8 cellular contexts compared by ENCODE assay signal in genomic region chr2:238462782-238463396, GRCh38. TPM values are rescaled to one million over a fixed set of nuclear protein-coding genes. Genes with fewer than 3 reads are reported as not detected.
DNase-seq lines count a peak whose midpoint lies in the region; ATAC-seq, FAIRE-seq and TF ChIP-seq lines count a peak whose summit lies in the region.

No MANE protein-coding gene starts in this region.

- intact Hi-C loops in HepG2 (cut with micrococcal nuclease; ENCODE audit: unreplicated experiment), result loop anchor here (1.0 kb wide), 1 partner anchor 93 kb away; no protein-coding TSS in a partner anchor

- TF ChIP-seq POLR2A in HepG2 (IDR thresholded peaks at IDR 0.05; ENCODE audit: insufficient read depth in 1 of 2, low read depth in 2 of 2, low read length in 2 of 2), result no peak

- no peak overlapping the region for H3K27ac Mint-ChIP-seq in H9

- no TSS peak for BruUV-seq in HepG2 (replicated peaks; lab: Mats Ljungman, UMichigan)

- H3K27ac ChIP-seq in H9 (ENCODE audit: insufficient read length, low read depth, low read length) (no peak overlapping the region), brain microvascular endothelial cell (no peak overlapping the region), HepG2 (ENCODE audit: extremely low read length, insufficient read depth, low read length) (no peak overlapping the region)

- no peak overlapping the region for H3K4me3 Mint-ChIP-seq in H9

- no peaks in the 10 kb centered on the region for H3K9me3 Mint-ChIP-seq in H9

- TF ChIP-seq CTCF in H9 (conservative IDR thresholded peaks at IDR 0.05), result peak; percentile 84
- TF ChIP-seq CTCF in brain microvascular endothelial cell (IDR thresholded peaks at IDR 0.05; ENCODE audit: low read depth, low read length, missing control alignments), result peak; percentile 48
- TF ChIP-seq CTCF in HepG2 (CRISPR knock-in tag; IDR thresholded peaks at IDR 0.05), result peak; percentile 84

- peak; percentile 77 for TF ChIP-seq RAD21 in HepG2 (CRISPR knock-in tag; IDR thresholded peaks at IDR 0.05)

- no peak overlapping the region for H3K23ac ChIP-seq in H9 (ENCODE audit: insufficient read length, low read depth, low read length)

- H3K4me2 ChIP-seq in H9 (ENCODE audit: insufficient read depth, insufficient read length, low read length), result no peak overlapping the region
- H3K4me2 ChIP-seq in HepG2 (ENCODE audit: low read depth, low read length), result no peak overlapping the region

- no peak overlapping the region for H3T11ph ChIP-seq in H9 (ENCODE audit: low read length)

- no peak overlapping the region for H3K18ac ChIP-seq in H9 (ENCODE audit: insufficient read length, low read depth, low read length)

- H2BK5ac ChIP-seq in H9 (ENCODE audit: insufficient read length, low read length), result no peak overlapping the region

- peak; percentile 14 for DNase-seq in DMS153 (lab: John Stamatoyannopoulos, UW)
- DNase-seq in H9, result no peak
- DNase-seq in NCI-H526 (lab: John Stamatoyannopoulos, UW), result peak; percentile 66 to 78
- DNase-seq in brain microvascular endothelial cell, result peak; percentile 56
- DNase-seq in HepG2 (ENCODE audit: low spot score), result peak; percentile 77
- no peak for DNase-seq in nucleus accumbens (lab: John Stamatoyannopoulos, UW)
- DNase-seq in Ammon's horn (ENCODE audit: low spot score), result no peak

- H3K79me2 ChIP-seq in H9 (ENCODE audit: insufficient read depth, low read length) (no peaks in the 10 kb centered on the region), HepG2 (ENCODE audit: insufficient read depth, low read length) (no peaks in the 10 kb centered on the region)

- no peak overlapping the region for H3K4ac ChIP-seq in H9 (ENCODE audit: low read depth, low read length)

- H3K14ac ChIP-seq in H9 (ENCODE audit: insufficient read depth, low read length), result no peak overlapping the region

- no peak overlapping the region for H2BK20ac ChIP-seq in H9 (ENCODE audit: low read depth, low read length, poor library complexity, severe bottlenecking)

- peak; percentile 88 for FAIRE-seq in HepG2 (lab: Jason Lieb, UNC)

- no peaks in the 10 kb centered on the region; a peak in 1 of 7 replicates for H3K36me3 Mint-ChIP-seq in H9 (ENCODE audit: insufficient read depth in 1 of 3, low read depth in 3 of 3)

- TF ChIP-seq EP300 in HepG2 (IDR thresholded peaks at IDR 0.05; ENCODE audit: low read depth in 2 of 2, low read length in 2 of 2) (no peak), HepG2 (CRISPR knock-in tag; IDR thresholded peaks at IDR 0.05; ENCODE audit: borderline replicate concordance) (no peak)

- H2BK120ac ChIP-seq in H9 (ENCODE audit: low read depth, low read length, poor library complexity, severe bottlenecking), result no peak overlapping the region

- H3K36me3 ChIP-seq in brain microvascular endothelial cell (replicated peaks) (no peaks in the 10 kb centered on the region), HepG2 (replicated peaks in 1 of 2; ENCODE audit: control insufficient read depth in 1 of 2, insufficient read depth in 2 of 2, low read length in 2 of 2) (no peaks in the 10 kb centered on the region)

- no peak overlapping the region for H4K8ac ChIP-seq in H9 (replicated peaks; ENCODE audit: insufficient read length, low read depth, low read length)

- no CpG with 5 or more reads among the region's 2 CpGs for WGBS in H9 (ENCODE audit: extremely low coverage, insufficient read length, low lambda C conversion rate)
- 49% methylated on average over 2 of the region's 2 CpGs for WGBS in HepG2 (ENCODE audit: low lambda C conversion rate)

- H4K91ac ChIP-seq in H9 (ENCODE audit: insufficient read length, low read depth, low read length), result no peak overlapping the region

- no peaks in the 10 kb centered on the region for H3K23me2 ChIP-seq in H9 (ENCODE audit: insufficient read length, low read depth, low read length, poor library complexity, severe bottlenecking)

- no peak overlapping the region for H2AK5ac ChIP-seq in H9 (ENCODE audit: insufficient read length, low read length)

- CTCF ChIA-PET in HepG2 (lab: Yijun Ruan, JAX; ENCODE audit: low intra/inter-chr PET ratio, low total read pairs), result interaction anchor here (1.4 to 4.0 kb wide), 3 partner anchors 93 to 105 kb away, joined by 6 to 87 read pairs (median 11); no protein-coding TSS in a partner anchor

- no peak overlapping the region for H4K5ac ChIP-seq in H9 (ENCODE audit: insufficient read length, low read depth, low read length)

- in situ Hi-C loops in brain microvascular endothelial cell (cut with HindIII; ENCODE audit: low pct_ligation_motif_present, low sequenced_read_pairs), result loop anchor here (25.0 kb wide), 1 partner anchor 101 kb away; no protein-coding TSS in a partner anchor
- in situ Hi-C loops in HepG2 (cut with HindIII; ENCODE audit: extremely low pct_ligation_motif_present, low pct_unique_long_range_greater_than_20kb), result no loop called here

- H3K9me3 ChIP-seq in H9 (ENCODE audit: control insufficient read depth, low read depth, low read length) (no peaks in the 10 kb centered on the region), HepG2 (ENCODE audit: low read length) (no peaks in the 10 kb centered on the region)

- H3K4me1 Mint-ChIP-seq in H9, result peaks cover 0 to 6% of the 10 kb centered on the region in 2 experiments; a peak in 1 of 4 replicates

- no peaks in the 10 kb centered on the region for H3K79me1 ChIP-seq in H9 (ENCODE audit: insufficient read depth, low read depth, low read length, poor library complexity, severe bottlenecking)

- no peak overlapping the region for H2BK15ac ChIP-seq in H9 (ENCODE audit: low read depth, low read length)

- H3K9ac ChIP-seq in H9 (ENCODE audit: extremely low read depth, insufficient read length, low read length) (no peak overlapping the region), HepG2 (ENCODE audit: insufficient read depth, low read depth, low read length) (no peak overlapping the region)

- H2BK12ac ChIP-seq in H9 (ENCODE audit: insufficient read length, low read depth, low read length), result no peak overlapping the region

- H4K20me1 ChIP-seq in H9 (ENCODE audit: control insufficient read depth, insufficient read depth, insufficient read length) (no peaks in the 10 kb centered on the region), HepG2 (ENCODE audit: insufficient read depth, low read length) (no peaks in the 10 kb centered on the region)

- ATAC-seq in HepG2 (peak; percentile 58), GM18858 (IDR thresholded peaks at IDR 0.05; ENCODE audit: unreplicated experiment) (no peak)

- no peak overlapping the region for H3K4me3 ChIP-seq in brain microvascular endothelial cell (ENCODE audit: low read depth, low read length)
- H3K4me3 ChIP-seq in HepG2 (replicated peaks in 1 of 3; ENCODE audit: insufficient read depth in 1 of 3, low read depth in 2 of 3, low read length in 3 of 3), result no peak overlapping the region

- H3K27me3 ChIP-seq in H9 (ENCODE audit: insufficient read depth, low read length) (no peaks in the 10 kb centered on the region), brain microvascular endothelial cell (replicated peaks) (no peaks in the 10 kb centered on the region), HepG2 (ENCODE audit: control insufficient read depth in 1 of 2, insufficient read depth in 2 of 2, low read length in 2 of 2) (no peaks in the 10 kb centered on the region)

- no peaks in the 10 kb centered on the region; the same call in 1 of the 2 replicates for H3K27me3 Mint-ChIP-seq in H9 (ENCODE audit: low read depth)

- H3K56ac ChIP-seq in H9 (ENCODE audit: insufficient read length, low read depth, low read length), result no peak overlapping the region

- POLR2A ChIA-PET in HepG2 (lab: Yijun Ruan, JAX), result no interaction called here

- H2AFZ ChIP-seq in H9 (ENCODE audit: low read length) (no peak overlapping the region), HepG2 (ENCODE audit: low read length) (no peak overlapping the region)

- no peaks in the 10 kb centered on the region for H3K4me1 ChIP-seq in H9 (ENCODE audit: insufficient read depth, low read length)
- peaks cover 38% of the 10 kb centered on the region for H3K4me1 ChIP-seq in HepG2 (ENCODE audit: insufficient read depth, low read length)

TF ChIP-seq in HepG2, 621 proteins besides CTCF, POLR2A, EP300 and RAD21 (continues in another document):
- no peak for TF ChIP-seq TSC22D2 (CRISPR knock-in tag; IDR thresholded peaks at IDR 0.05; ENCODE audit: borderline replicate concordance)

RNA-seq across cellular contexts. Expression of gene ASB1, which starts 36.2 kb away (rescaled TPM):
- total RNA-seq in H9 (2021) (46.0 and 49.4 TPM in 2 replicates), HepG2 (2016; rRNA removed; fragmentation: Illumina TruSeq; extraction: Trizol) (47.5 and 48.6 TPM in 2 replicates)
- total RNA-seq in HepG2 (2016; cell fraction: cytosol; rRNA removed; fragmentation: Illumina TruSeq; extraction: Trizol; ENCODE audit: low read depth), result 36.1 and 38.8 TPM in 2 replicates
- 42.9 and 49.7 TPM in 2 replicates for total RNA-seq in HepG2 (2016; cell fraction: insoluble cytoplasmic fraction; rRNA removed; fragmentation: Illumina TruSeq; extraction: Trizol)
- 46.0 and 48.9 TPM in 2 replicates for total RNA-seq in HepG2 (2016; cell fraction: membrane; rRNA removed; fragmentation: Illumina TruSeq; extraction: Trizol)
- total RNA-seq in HepG2 (2016; cell fraction: nucleus; rRNA removed; fragmentation: Illumina TruSeq; extraction: Trizol), result 36.1 and 43.2 TPM in 2 replicates
- 45.6 and 49.2 TPM in 2 replicates for polyA plus RNA-seq in HepG2 (2011; rRNA removed)
- polyA plus RNA-seq in HepG2 (2011; cell fraction: cytosol; rRNA removed), result 33.5 and 52.6 TPM in 2 replicates
- 151 and 167 TPM in 2 replicates for polyA plus RNA-seq in HepG2 (2011; cell fraction: nucleus; rRNA removed)
- 36.1 and 37.5 TPM in 2 replicates for polyA plus RNA-seq in HepG2 (2012)
- 39.0 and 42.6 TPM in 2 replicates for polyA plus RNA-seq in HepG2 (2016; cell fraction: cytosol; fragmentation: Illumina TruSeq; extraction: Trizol; ENCODE audit: low read depth)
- 48.6 and 51.7 TPM in 2 replicates for polyA plus RNA-seq in HepG2 (2016; cell fraction: insoluble cytoplasmic fraction; fragmentation: Illumina TruSeq; extraction: Trizol; ENCODE audit: low read depth)
- polyA plus RNA-seq in HepG2 (2016; cell fraction: membrane; fragmentation: Illumina TruSeq; extraction: Trizol; ENCODE audit: low read depth), result 45.0 and 48.7 TPM in 2 replicates
- 83.8 and 85.3 TPM in 2 replicates for polyA plus RNA-seq in HepG2 (2016; cell fraction: nucleus; fragmentation: Illumina TruSeq; extraction: Trizol; ENCODE audit: insufficient read depth, low read depth)
- 19.6 and 68.1 TPM in 2 replicates for polyA minus RNA-seq in HepG2 (2011; rRNA and poly(A)+ RNA removed; ENCODE audit: low replicate concordance)
- 23.7 TPM in 2 replicates for polyA minus RNA-seq in HepG2 (2011; cell fraction: cytosol; rRNA and poly(A)+ RNA removed)
- polyA minus RNA-seq in HepG2 (2011; cell fraction: nucleus; rRNA and poly(A)+ RNA removed), result 45.2 and 49.1 TPM in 2 replicates

Comparison
In these comparisons a context has a peak if more than half of its experiments do, and no peak if none do; other contexts are left out.
1. DNase-seq: peak in DMS153 (single experiment), NCI-H526 (2 of 2), brain microvascular endothelial cell (single experiment) and HepG2 (single experiment); none in H9 (single experiment), nucleus accumbens (0 of 56) and Ammon's horn (single experiment).
2. Peak in every context shown above with its lines, with median percentiles within 50 percentile points of each other: CTCF ChIP-seq.